ENCODE assay signal across 22 cellular contexts in the genomic region with DNA sequence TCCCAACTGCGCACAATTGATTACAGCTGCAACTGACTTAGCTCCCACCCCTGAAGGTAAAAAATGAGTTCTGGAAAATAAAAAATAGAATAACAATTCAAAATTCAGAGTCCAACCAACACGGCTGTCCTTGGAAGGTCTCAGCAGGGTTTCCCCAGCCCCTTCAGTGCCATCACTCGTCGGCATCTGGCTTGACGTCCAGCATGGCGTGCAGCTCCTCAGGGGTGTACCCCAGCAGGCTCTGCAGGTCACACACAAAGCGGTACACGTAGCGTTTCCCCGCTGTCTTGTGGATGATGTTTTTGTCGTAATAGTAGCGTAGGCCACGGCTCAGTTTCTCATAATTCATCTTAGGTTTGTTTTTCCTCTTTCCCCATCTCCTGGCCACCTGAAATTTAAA.
DNase-seq lines count a peak whose midpoint lies in the region; ATAC-seq, FAIRE-seq and TF ChIP-seq lines count a peak whose summit lies in the region.
"Had no signal": no experiment of that assay in that cellular context is flagged by ENCODE, and none has a peak within 500 bp of the region (broad histone marks: within the 10 kb centered on the region; RNA-seq: fewer than 3 reads in every experiment).

No MANE protein-coding gene starts in this region.

- no peaks in the 10 kb centered on the region for H3K9me3 Mint-ChIP-seq in activated CD4-positive, alpha-beta T cell treated with anti-CD3 and anti-CD28 coated beads, Interleukin-2, amount 10 ng/mL, durations not matched to agents 24 days and 14 days
- H3K9me3 Mint-ChIP-seq in HFFc6 (no peaks in the 10 kb centered on the region), astrocyte (ENCODE audit: unreplicated experiment) (no peaks in the 10 kb centered on the region)
- H3K9me3 Mint-ChIP-seq: CD14-positive monocyte had no signal

- H3K36me3 ChIP-seq in astrocyte (ENCODE audit: insufficient read depth, low read length) (peaks cover 44% of the 10 kb centered on the region), neutrophil (peaks cover 81% of the 10 kb centered on the region), pancreas (peaks cover 0 to 7% (median 0%) of the 10 kb centered on the region in 3 donors)
- H3K36me3 ChIP-seq: cardiac muscle cell had no signal

- H3K9me3 ChIP-seq in astrocyte (ENCODE audit: insufficient read depth, low read depth, low read length) (no peaks in the 10 kb centered on the region), neutrophil (no peaks in the 10 kb centered on the region), pancreas (no peaks in the 10 kb centered on the region)
- H3K9me3 ChIP-seq: heart left ventricle, thoracic aorta had no signal

- DNase-seq in activated CD4-positive, alpha-beta T cell treated with anti-CD3 and anti-CD28 coated beads, Interleukin-2, amount 10 ng/mL, durations not matched to agents 24 days and 14 days = peak; percentile 52
- DNase-seq in activated CD4-positive, alpha-beta T cell treated with anti-CD3 and anti-CD28 coated beads for 4 hours = no peak
- no peak for DNase-seq in HFFc6
- DNase-seq in astrocyte (ENCODE audit: low read depth) = no peak
- DNase-seq in pancreas = no peak
- DNase-seq: effector CD4-positive, alpha-beta T cell; heart left ventricle; NCI-H1105 treated with DMSO at 0.1 percent for 48 hours; NCI-H524 treated with DMSO at 0.1 percent for 48 hours; small intestine; stimulated activated CD8-positive, alpha-beta memory T cell treated with anti-CD3 and anti-CD28 coated beads, Interleukin-4, amount 100 ng/mL, for 48 hours; WERI-Rb-1 had no signal

- H3K4me3 ChIP-seq in astrocyte (ENCODE audit: insufficient read depth, low read depth, low read length) (no peak overlapping the region), neutrophil (ENCODE audit: low read depth in 1 of 2, low read length in 1 of 2) (no peak overlapping the region), pancreas (no peak overlapping the region)
- H3K4me3 ChIP-seq: cardiac muscle cell, heart left ventricle, thoracic aorta had no signal

- 96 to 97% methylated on average over 13 of the region's 13 CpGs for WGBS in pancreas, 2 donors

- H3K79me2 ChIP-seq in astrocyte (ENCODE audit: insufficient read depth, low read length) = peaks cover 51% of the 10 kb centered on the region

- H3K27me3 ChIP-seq in astrocyte (ENCODE audit: insufficient read depth, low read length) (no peaks in the 10 kb centered on the region), neutrophil (no peaks in the 10 kb centered on the region), pancreas (no peaks in the 10 kb centered on the region)
- H3K27me3 ChIP-seq: heart left ventricle had no signal

- no peak overlapping the region for H3K9ac ChIP-seq in astrocyte (ENCODE audit: low read length)

- FAIRE-seq in astrocyte (lab: Jason Lieb, UNC) (no peak), pancreas (lab: Jason Lieb, UNC) (no peak)
- FAIRE-seq: A204.1, HTR-8/SVneo, small intestine had no signal

- peak overlapping the region; percentile 81 for H3K4me3 Mint-ChIP-seq in activated CD4-positive, alpha-beta T cell treated with anti-CD3 and anti-CD28 coated beads, Interleukin-2, amount 10 ng/mL, durations not matched to agents 24 days and 14 days
- H3K4me3 Mint-ChIP-seq in HFFc6 = no peak overlapping the region; the same call in 1 of the 2 replicates
- no peak overlapping the region for H3K4me3 Mint-ChIP-seq in astrocyte (ENCODE audit: unreplicated experiment)
- H3K4me3 Mint-ChIP-seq: CD14-positive monocyte had no signal

- no peak for TF ChIP-seq CTCF in HFFc6 (IDR thresholded peaks at IDR 0.05)
- TF ChIP-seq CTCF in astrocyte (IDR thresholded peaks at IDR 0.05; ENCODE audit: insufficient read depth, low read depth, low read length) = no peak
- no peak for TF ChIP-seq CTCF in neutrophil (IDR thresholded peaks at IDR 0.05)
- TF ChIP-seq CTCF in pancreas (IDR thresholded peaks at IDR 0.05) = no peak

- no peak overlapping the region for H2AFZ ChIP-seq in astrocyte (ENCODE audit: low read depth, low read length)

- no peaks in the 10 kb centered on the region for H4K20me1 ChIP-seq in astrocyte (ENCODE audit: insufficient read depth, low read length)

- peak overlapping the region; percentile 98 for H3K27ac Mint-ChIP-seq in activated CD4-positive, alpha-beta T cell treated with anti-CD3 and anti-CD28 coated beads, Interleukin-2, amount 10 ng/mL, durations not matched to agents 24 days and 14 days
- H3K27ac Mint-ChIP-seq in HFFc6 (peak overlapping the region; percentile 52), astrocyte (ENCODE audit: unreplicated experiment) (no peak overlapping the region)
- H3K27ac Mint-ChIP-seq: progenitor cell of endocrine pancreas had no signal

- peaks cover 51% of the 10 kb centered on the region for H3K4me1 ChIP-seq in astrocyte (ENCODE audit: insufficient read depth, low read length)
- H3K4me1 ChIP-seq in neutrophil (ENCODE audit: control insufficient read depth in 1 of 2, insufficient read depth in 1 of 2, low read depth in 1 of 2, low read length in 1 of 2) = peaks cover 13 to 15% of the 10 kb centered on the region in 2 experiments
- H3K4me1 ChIP-seq in pancreas = peaks cover 0 to 5% (median 4%) of the 10 kb centered on the region in 3 donors

- H3K4me1 Mint-ChIP-seq in activated CD4-positive, alpha-beta T cell treated with anti-CD3 and anti-CD28 coated beads, Interleukin-2, amount 10 ng/mL, durations not matched to agents 24 days and 14 days = peaks cover 73% of the 10 kb centered on the region
- peaks cover 91% of the 10 kb centered on the region for H3K4me1 Mint-ChIP-seq in HFFc6 (ENCODE audit: low read depth)
- peaks cover 55% of the 10 kb centered on the region for H3K4me1 Mint-ChIP-seq in astrocyte (ENCODE audit: low read depth, unreplicated experiment)

- H3K36me3 Mint-ChIP-seq in activated CD4-positive, alpha-beta T cell treated with anti-CD3 and anti-CD28 coated beads, Interleukin-2, amount 10 ng/mL, durations not matched to agents 24 days and 14 days (ENCODE audit: low read depth) = peaks cover 93% of the 10 kb centered on the region
- H3K36me3 Mint-ChIP-seq in HFFc6 (ENCODE audit: low read depth) (peaks cover 82% of the 10 kb centered on the region), astrocyte (ENCODE audit: low read depth, unreplicated experiment) (peaks cover 35% of the 10 kb centered on the region)

- H3K4me2 ChIP-seq in astrocyte (ENCODE audit: low read length) = no peak overlapping the region

- intact Hi-C loops in activated CD4-positive, alpha-beta T cell treated with anti-CD3 and anti-CD28 coated beads, Interleukin-2, amount 10 ng/mL, durations not matched to agents 24 days and 14 days (cut with micrococcal nuclease) = no loop called here
- intact Hi-C loops in pancreas (cut with DNase I) = no loop called here

- ATAC-seq in pancreas (no peak), HG02642 (IDR thresholded peaks at IDR 0.05; ENCODE audit: poor library complexity, unreplicated experiment) (no peak), HG03135 (IDR thresholded peaks at IDR 0.05; ENCODE audit: unreplicated experiment) (no peak)
- ATAC-seq: heart left ventricle, Right ventricle myocardium inferior had no signal

- H3K27me3 Mint-ChIP-seq in activated CD4-positive, alpha-beta T cell treated with anti-CD3 and anti-CD28 coated beads, Interleukin-2, amount 10 ng/mL, durations not matched to agents 24 days and 14 days = no peaks in the 10 kb centered on the region
- H3K27me3 Mint-ChIP-seq in HFFc6 (ENCODE audit: insufficient read depth) = peaks cover 2% of the 10 kb centered on the region; the same call in 1 of the 2 replicates
- H3K27me3 Mint-ChIP-seq in astrocyte (ENCODE audit: low read depth, unreplicated experiment) = no peaks in the 10 kb centered on the region

- H3K27ac ChIP-seq in astrocyte (ENCODE audit: low read depth, low read length) = peak overlapping the region; percentile 99
- H3K27ac ChIP-seq in neutrophil = peak overlapping the region; percentile 83
- no peak overlapping the region for H3K27ac ChIP-seq in pancreas
- H3K27ac ChIP-seq: cardiac muscle cell, WERI-Rb-1 had no signal

Comparison
In these comparisons a context has a peak if more than half of its experiments do, and no peak if none do; other contexts are left out.
1. H3K27ac ChIP-seq: peak in astrocyte (single experiment) and neutrophil (single experiment); none in pancreas (0 of 4).